1 cellular context compared by ENCODE assay signal in the genomic region with DNA sequence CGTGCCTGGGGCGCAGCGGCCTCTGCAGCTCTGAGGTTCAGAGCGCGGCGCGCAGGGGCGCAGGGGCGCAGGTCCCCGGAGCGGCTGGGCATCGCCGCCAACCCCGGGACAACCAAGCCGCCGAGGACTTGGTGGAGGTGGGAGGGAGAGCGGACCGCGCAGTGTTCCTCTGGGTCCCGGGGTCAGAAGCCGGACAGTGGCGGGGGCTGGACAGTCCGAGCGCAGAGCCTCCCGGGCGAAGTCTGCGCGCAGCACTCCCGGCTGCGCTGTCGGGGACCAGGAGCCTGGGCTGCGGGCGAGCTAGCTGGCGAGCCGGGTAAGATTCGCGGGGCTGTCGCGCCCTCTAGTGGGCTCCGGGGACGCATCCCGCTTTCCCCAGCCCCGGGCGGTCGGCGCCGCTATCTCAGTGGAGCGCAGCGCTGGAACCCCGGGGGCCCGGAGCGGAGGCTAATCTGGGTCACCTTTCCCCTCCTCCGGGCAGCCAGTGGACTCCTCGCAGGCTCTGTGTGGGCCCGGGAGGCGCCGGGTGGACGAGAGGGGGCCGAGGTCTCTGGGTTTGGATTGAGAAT.
TF ChIP-seq lines count a peak whose summit lies in the region.

No MANE protein-coding gene starts in this region.

TF ChIP-seq in HepG2, 621 proteins besides CTCF, POLR2A, EP300 and RAD21 (continued from another document and continues in another):
- TF ChIP-seq, protein P1, sequence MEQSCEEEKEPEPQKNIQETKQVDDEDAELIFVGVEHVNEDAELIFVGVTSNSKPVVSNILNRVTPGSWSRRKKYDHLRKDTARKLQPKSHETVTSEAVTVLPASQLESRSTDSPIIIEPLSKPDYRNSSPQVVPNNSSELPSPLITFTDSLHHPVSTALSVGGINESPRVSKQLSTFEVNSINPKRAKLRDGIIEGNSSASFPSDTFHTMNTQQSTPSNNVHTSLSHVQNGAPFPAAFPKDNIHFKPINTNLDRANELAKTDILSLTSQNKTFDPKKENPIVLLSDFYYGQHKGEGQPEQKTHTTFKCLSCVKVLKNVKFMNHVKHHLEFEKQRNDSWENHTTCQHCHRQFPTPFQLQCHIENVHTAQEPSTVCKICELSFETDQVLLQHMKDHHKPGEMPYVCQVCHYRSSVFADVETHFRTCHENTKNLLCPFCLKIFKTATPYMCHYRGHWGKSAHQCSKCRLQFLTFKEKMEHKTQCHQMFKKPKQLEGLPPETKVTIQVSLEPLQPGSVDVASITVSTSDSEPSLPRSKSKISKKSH (CRISPR knock-in tag; IDR thresholded peaks at IDR 0.05; ENCODE audit: borderline replicate concordance): no peak; the same call in 1 of the 2 replicates
- TF ChIP-seq SMAD1 (CRISPR knock-in tag; IDR thresholded peaks at IDR 0.05; ENCODE audit: borderline replicate concordance, low read depth): no peak
- TF ChIP-seq, protein P2, sequence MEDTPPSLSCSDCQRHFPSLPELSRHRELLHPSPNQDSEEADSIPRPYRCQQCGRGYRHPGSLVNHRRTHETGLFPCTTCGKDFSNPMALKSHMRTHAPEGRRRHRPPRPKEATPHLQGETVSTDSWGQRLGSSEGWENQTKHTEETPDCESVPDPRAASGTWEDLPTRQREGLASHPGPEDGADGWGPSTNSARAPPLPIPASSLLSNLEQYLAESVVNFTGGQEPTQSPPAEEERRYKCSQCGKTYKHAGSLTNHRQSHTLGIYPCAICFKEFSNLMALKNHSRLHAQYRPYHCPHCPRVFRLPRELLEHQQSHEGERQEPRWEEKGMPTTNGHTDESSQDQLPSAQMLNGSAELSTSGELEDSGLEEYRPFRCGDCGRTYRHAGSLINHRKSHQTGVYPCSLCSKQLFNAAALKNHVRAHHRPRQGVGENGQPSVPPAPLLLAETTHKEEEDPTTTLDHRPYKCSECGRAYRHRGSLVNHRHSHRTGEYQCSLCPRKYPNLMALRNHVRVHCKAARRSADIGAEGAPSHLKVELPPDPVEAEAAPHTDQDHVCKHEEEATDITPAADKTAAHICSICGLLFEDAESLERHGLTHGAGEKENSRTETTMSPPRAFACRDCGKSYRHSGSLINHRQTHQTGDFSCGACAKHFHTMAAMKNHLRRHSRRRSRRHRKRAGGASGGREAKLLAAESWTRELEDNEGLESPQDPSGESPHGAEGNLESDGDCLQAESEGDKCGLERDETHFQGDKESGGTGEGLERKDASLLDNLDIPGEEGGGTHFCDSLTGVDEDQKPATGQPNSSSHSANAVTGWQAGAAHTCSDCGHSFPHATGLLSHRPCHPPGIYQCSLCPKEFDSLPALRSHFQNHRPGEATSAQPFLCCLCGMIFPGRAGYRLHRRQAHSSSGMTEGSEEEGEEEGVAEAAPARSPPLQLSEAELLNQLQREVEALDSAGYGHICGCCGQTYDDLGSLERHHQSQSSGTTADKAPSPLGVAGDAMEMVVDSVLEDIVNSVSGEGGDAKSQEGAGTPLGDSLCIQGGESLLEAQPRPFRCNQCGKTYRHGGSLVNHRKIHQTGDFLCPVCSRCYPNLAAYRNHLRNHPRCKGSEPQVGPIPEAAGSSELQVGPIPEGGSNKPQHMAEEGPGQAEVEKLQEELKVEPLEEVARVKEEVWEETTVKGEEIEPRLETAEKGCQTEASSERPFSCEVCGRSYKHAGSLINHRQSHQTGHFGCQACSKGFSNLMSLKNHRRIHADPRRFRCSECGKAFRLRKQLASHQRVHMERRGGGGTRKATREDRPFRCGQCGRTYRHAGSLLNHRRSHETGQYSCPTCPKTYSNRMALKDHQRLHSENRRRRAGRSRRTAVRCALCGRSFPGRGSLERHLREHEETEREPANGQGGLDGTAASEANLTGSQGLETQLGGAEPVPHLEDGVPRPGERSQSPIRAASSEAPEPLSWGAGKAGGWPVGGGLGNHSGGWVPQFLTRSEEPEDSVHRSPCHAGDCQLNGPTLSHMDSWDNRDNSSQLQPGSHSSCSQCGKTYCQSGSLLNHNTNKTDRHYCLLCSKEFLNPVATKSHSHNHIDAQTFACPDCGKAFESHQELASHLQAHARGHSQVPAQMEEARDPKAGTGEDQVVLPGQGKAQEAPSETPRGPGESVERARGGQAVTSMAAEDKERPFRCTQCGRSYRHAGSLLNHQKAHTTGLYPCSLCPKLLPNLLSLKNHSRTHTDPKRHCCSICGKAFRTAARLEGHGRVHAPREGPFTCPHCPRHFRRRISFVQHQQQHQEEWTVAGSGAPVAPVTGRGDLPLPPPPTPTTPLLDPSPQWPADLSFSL (CRISPR knock-in tag; IDR thresholded peaks at IDR 0.05): peak; percentile 36; the same call in 1 of the 2 replicates
- TF ChIP-seq, protein P3, sequence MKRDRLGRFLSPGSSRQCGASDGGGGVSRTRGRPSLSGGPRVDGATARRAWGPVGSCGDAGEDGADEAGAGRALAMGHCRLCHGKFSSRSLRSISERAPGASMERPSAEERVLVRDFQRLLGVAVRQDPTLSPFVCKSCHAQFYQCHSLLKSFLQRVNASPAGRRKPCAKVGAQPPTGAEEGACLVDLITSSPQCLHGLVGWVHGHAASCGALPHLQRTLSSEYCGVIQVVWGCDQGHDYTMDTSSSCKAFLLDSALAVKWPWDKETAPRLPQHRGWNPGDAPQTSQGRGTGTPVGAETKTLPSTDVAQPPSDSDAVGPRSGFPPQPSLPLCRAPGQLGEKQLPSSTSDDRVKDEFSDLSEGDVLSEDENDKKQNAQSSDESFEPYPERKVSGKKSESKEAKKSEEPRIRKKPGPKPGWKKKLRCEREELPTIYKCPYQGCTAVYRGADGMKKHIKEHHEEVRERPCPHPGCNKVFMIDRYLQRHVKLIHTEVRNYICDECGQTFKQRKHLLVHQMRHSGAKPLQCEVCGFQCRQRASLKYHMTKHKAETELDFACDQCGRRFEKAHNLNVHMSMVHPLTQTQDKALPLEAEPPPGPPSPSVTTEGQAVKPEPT (CRISPR knock-in tag; IDR thresholded peaks at IDR 0.05; ENCODE audit: low read depth): no peak
- peak; percentile 47; the same call in 1 of the 2 replicates for TF ChIP-seq PHF8 (CRISPR knock-in tag; IDR thresholded peaks at IDR 0.05)
- no peak for TF ChIP-seq NFATC3 (CRISPR knock-in tag; IDR thresholded peaks at IDR 0.05)
- no peak for TF ChIP-seq SSRP1 (CRISPR knock-in tag; IDR thresholded peaks at IDR 0.05)
- TF ChIP-seq ZNF773 (CRISPR knock-in tag; IDR thresholded peaks at IDR 0.05; ENCODE audit: borderline replicate concordance): no peak
- TF ChIP-seq NCOA1 (CRISPR knock-in tag; IDR thresholded peaks at IDR 0.05): no peak
- TF ChIP-seq HNRNPLL (IDR thresholded peaks at IDR 0.05; ENCODE audit: low read depth, low read length, poor library complexity, severe bottlenecking): peak; percentile 91
- TF ChIP-seq NR1H2 (CRISPR knock-in tag; IDR thresholded peaks at IDR 0.05; ENCODE audit: borderline replicate concordance, low read depth): no peak
- TF ChIP-seq, protein P4, sequence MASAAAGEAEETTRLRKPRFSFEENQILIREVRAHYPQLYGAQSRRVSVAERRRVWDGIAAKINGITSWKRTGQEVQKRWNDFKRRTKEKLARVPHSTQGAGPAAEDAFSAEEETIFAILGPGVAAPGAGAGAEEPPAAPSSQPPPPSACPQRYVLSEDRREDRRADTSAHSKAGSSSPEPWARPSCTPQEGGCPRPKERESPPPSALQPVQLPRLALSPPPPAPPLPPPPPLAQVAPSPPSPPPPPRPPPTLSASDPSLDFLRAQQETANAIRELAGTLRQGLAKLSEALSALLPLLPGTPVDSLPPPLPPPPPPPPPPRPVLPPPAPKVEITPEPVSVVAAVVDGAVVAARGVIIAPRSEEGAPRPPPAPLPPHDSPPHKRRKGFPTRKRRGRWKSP (CRISPR knock-in tag; IDR thresholded peaks at IDR 0.05): peak; percentile 100
- TF ChIP-seq, protein P5, sequence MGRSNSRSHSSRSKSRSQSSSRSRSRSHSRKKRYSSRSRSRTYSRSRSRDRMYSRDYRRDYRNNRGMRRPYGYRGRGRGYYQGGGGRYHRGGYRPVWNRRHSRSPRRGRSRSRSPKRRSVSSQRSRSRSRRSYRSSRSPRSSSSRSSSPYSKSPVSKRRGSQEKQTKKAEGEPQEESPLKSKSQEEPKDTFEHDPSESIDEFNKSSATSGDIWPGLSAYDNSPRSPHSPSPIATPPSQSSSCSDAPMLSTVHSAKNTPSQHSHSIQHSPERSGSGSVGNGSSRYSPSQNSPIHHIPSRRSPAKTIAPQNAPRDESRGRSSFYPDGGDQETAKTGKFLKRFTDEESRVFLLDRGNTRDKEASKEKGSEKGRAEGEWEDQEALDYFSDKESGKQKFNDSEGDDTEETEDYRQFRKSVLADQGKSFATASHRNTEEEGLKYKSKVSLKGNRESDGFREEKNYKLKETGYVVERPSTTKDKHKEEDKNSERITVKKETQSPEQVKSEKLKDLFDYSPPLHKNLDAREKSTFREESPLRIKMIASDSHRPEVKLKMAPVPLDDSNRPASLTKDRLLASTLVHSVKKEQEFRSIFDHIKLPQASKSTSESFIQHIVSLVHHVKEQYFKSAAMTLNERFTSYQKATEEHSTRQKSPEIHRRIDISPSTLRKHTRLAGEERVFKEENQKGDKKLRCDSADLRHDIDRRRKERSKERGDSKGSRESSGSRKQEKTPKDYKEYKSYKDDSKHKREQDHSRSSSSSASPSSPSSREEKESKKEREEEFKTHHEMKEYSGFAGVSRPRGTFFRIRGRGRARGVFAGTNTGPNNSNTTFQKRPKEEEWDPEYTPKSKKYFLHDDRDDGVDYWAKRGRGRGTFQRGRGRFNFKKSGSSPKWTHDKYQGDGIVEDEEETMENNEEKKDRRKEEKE (IDR thresholded peaks at IDR 0.05): no peak
- no peak for TF ChIP-seq TARDBP (CRISPR knock-in tag; IDR thresholded peaks at IDR 0.05)
- TF ChIP-seq ZNF652 (CRISPR knock-in tag; IDR thresholded peaks at IDR 0.05; ENCODE audit: borderline replicate concordance, low read depth): no peak
- no peak for TF ChIP-seq THYN1 (CRISPR knock-in tag; IDR thresholded peaks at IDR 0.05; ENCODE audit: borderline replicate concordance, low read depth)
- TF ChIP-seq AGO1 (IDR thresholded peaks at IDR 0.05; ENCODE audit: low read depth, low read length, poor library complexity, severe bottlenecking): peak; percentile 19
- no peak for TF ChIP-seq MXI1 (IDR thresholded peaks at IDR 0.05; ENCODE audit: borderline replicate concordance, low read depth, low read length)
- no peak for TF ChIP-seq ZNF879 (CRISPR knock-in tag; IDR thresholded peaks at IDR 0.05)
- no peak for TF ChIP-seq RORA (CRISPR knock-in tag; IDR thresholded peaks at IDR 0.05)
- TF ChIP-seq GABPB1 (CRISPR knock-in tag; IDR thresholded peaks at IDR 0.05): peak; percentile 56
- TF ChIP-seq ZNF747 (CRISPR knock-in tag; IDR thresholded peaks at IDR 0.05; ENCODE audit: borderline replicate concordance): no peak; the same call in 1 of the 2 replicates
- no peak for TF ChIP-seq FOXM1 (CRISPR knock-in tag; IDR thresholded peaks at IDR 0.05)
- TF ChIP-seq CREM (IDR thresholded peaks at IDR 0.05): no peak
- TF ChIP-seq CREM (CRISPR knock-in tag; IDR thresholded peaks at IDR 0.05): no peak
- TF ChIP-seq, protein P6, sequence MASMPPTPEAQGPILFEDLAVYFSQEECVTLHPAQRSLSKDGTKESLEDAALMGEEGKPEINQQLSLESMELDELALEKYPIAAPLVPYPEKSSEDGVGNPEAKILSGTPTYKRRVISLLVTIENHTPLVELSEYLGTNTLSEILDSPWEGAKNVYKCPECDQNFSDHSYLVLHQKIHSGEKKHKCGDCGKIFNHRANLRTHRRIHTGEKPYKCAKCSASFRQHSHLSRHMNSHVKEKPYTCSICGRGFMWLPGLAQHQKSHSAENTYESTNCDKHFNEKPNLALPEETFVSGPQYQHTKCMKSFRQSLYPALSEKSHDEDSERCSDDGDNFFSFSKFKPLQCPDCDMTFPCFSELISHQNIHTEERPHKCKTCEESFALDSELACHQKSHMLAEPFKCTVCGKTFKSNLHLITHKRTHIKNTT (CRISPR knock-in tag; IDR thresholded peaks at IDR 0.05): no peak
- TF ChIP-seq, protein P7, sequence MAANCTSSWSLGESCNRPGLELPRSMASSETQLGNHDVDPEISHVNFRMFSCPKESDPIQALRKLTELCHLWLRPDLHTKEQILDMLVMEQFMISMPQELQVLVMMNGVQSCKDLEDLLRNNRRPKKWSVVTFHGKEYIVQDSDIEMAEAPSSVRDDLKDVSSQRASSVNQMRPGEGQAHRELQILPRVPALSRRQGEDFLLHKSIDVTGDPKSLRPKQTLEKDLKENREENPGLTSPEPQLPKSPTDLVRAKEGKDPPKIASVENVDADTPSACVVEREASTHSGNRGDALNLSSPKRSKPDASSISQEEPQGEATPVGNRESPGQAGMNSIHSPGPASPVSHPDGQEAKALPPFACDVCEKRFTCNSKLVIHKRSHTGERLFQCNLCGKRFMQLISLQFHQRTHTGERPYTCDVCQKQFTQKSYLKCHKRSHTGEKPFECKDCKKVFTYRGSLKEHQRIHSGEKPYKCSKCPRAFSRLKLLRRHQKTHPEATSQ (CRISPR knock-in tag; IDR thresholded peaks at IDR 0.05; ENCODE audit: borderline replicate concordance): no peak
- 0 out of 2 replicates have a peak, but pooled peaks have one; percentile 56 for TF ChIP-seq REPIN1 (CRISPR knock-in tag; IDR thresholded peaks at IDR 0.05; ENCODE audit: borderline replicate concordance, low read depth)
- TF ChIP-seq TEAD2 (CRISPR knock-in tag; IDR thresholded peaks at IDR 0.05): no peak
- no peak for TF ChIP-seq LCORL (IDR thresholded peaks at IDR 0.05)
- peak; percentile 76 for TF ChIP-seq LCORL (CRISPR knock-in tag; IDR thresholded peaks at IDR 0.05)
- TF ChIP-seq, protein P8, sequence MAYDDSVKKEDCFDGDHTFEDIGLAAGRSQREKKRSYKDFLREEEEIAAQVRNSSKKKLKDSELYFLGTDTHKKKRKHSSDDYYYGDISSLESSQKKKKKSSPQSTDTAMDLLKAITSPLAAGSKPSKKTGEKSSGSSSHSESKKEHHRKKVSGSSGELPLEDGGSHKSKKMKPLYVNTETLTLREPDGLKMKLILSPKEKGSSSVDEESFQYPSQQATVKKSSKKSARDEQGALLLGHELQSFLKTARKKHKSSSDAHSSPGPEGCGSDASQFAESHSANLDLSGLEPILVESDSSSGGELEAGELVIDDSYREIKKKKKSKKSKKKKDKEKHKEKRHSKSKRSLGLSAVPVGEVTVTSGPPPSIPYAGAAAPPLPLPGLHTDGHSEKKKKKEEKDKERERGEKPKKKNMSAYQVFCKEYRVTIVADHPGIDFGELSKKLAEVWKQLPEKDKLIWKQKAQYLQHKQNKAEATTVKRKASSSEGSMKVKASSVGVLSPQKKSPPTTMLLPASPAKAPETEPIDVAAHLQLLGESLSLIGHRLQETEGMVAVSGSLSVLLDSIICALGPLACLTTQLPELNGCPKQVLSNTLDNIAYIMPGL (CRISPR knock-in tag; IDR thresholded peaks at IDR 0.05; ENCODE audit: borderline replicate concordance in 1 of 2, low read depth in 1 of 2): peak; percentile 82 to 83
- TF ChIP-seq ZNF619 (CRISPR knock-in tag; IDR thresholded peaks at IDR 0.05): no peak
- TF ChIP-seq, protein P9, sequence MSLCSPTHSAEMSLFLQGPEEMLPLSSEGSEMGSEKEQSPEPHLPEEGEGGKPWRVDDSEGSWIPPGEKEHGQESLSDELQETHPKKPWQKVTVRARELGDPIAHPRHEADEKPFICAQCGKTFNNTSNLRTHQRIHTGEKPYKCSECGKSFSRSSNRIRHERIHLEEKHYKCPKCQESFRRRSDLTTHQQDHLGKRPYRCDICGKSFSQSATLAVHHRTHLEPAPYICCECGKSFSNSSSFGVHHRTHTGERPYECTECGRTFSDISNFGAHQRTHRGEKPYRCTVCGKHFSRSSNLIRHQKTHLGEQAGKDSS (CRISPR knock-in tag; IDR thresholded peaks at IDR 0.05; ENCODE audit: borderline replicate concordance, low read depth): 0 out of 2 replicates have a peak, but pooled peaks have one; percentile 11
- no peak for TF ChIP-seq ZKSCAN8 (CRISPR knock-in tag; IDR thresholded peaks at IDR 0.05; ENCODE audit: borderline replicate concordance)
- no peak; the same call in 1 of the 2 replicates for TF ChIP-seq ZNF446 (CRISPR knock-in tag; IDR thresholded peaks at IDR 0.05)
- TF ChIP-seq ASH2L (IDR thresholded peaks at IDR 0.05; ENCODE audit: insufficient read length, low read depth, low read length): no peak
- TF ChIP-seq FOXK2 (IDR thresholded peaks at IDR 0.05): no peak
